In the genomic region with DNA sequence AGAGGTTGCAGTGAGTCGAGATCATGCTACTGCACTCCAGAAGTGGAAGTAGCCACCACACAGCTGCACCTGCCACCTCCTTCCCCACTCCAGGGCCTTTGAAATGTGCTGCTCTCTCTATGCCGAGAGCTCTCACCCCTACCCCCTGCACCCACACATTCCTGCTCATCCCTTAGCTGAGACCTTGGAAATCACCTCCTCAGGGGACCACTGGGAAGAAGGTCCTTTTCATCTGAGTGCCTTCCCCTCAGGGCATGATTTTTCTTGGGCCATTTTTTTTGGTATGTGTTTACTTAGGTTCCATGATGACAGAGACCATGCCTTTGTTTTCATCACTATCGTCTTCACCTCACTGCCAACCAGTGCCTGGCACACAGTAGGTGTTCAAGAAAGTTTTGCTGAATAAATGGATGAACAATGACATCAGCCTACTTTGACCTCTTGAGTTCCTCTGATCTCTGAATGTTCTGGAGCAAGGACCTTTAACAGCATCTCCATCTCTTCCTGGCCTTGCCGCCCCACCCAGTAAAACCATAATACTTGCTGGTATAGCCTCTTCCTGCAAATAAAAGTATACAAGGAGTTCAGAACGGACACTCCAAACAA, we compare ENCODE assay signal across 10 cellular contexts.
DNase-seq lines count a peak whose midpoint lies in the region; ATAC-seq and TF ChIP-seq lines count a peak whose summit lies in the region.
"Had no signal": no experiment of that assay in that cellular context is flagged by ENCODE, and none has a peak within 500 bp of the region (broad histone marks: within the 10 kb centered on the region; RNA-seq: fewer than 3 reads in every experiment).

No MANE protein-coding gene starts in this region.

- H3K4me1 Mint-ChIP-seq in activated CD4-positive, alpha-beta memory T cell treated with anti-CD3 and anti-CD28 coated beads for 36 hours (ENCODE audit: low read depth) = peaks cover 99% of the 10 kb centered on the region

- intact Hi-C loops in activated CD4-positive, alpha-beta memory T cell treated with anti-CD3 and anti-CD28 coated beads for 36 hours (cut with micrococcal nuclease) = no loop called here

- peak overlapping the region; percentile 34 for H3K4me2 ChIP-seq in smooth muscle cell

- H3K36me3 Mint-ChIP-seq in activated CD4-positive, alpha-beta memory T cell treated with anti-CD3 and anti-CD28 coated beads for 36 hours = peaks cover 95% of the 10 kb centered on the region

- peak overlapping the region; percentile 89 for H3K27ac Mint-ChIP-seq in activated CD4-positive, alpha-beta memory T cell treated with anti-CD3 and anti-CD28 coated beads for 36 hours

- H3K27me3 ChIP-seq in foreskin keratinocyte (no peaks in the 10 kb centered on the region), smooth muscle cell (ENCODE audit: low read depth) (no peaks in the 10 kb centered on the region)

- POLR2A ChIA-PET in HEK293 (lab: Yijun Ruan, JAX) = no interaction called here
- POLR2A ChIA-PET in activated CD4-positive, alpha-beta memory T cell treated with anti-CD3 and anti-CD28 coated beads for 36 hours (lab: Charles Lee) = no interaction called here

- H3K27me3 Mint-ChIP-seq in activated CD4-positive, alpha-beta memory T cell treated with anti-CD3 and anti-CD28 coated beads for 36 hours = peaks cover 6% of the 10 kb centered on the region

- peaks cover 17% of the 10 kb centered on the region for H3K4me1 ChIP-seq in HEK293 (ENCODE audit: control insufficient read depth, insufficient read depth, low read length)
- H3K4me1 ChIP-seq in foreskin keratinocyte = peaks cover 64% of the 10 kb centered on the region
- H3K4me1 ChIP-seq in smooth muscle cell (ENCODE audit: low read depth) = peaks cover 28% of the 10 kb centered on the region

- H3K36me3 ChIP-seq in HEK293 (ENCODE audit: control insufficient read depth in 2 of 2, insufficient read depth in 1 of 2, low read length in 2 of 2) = no peaks in the 10 kb centered on the region
- peaks cover 5% of the 10 kb centered on the region for H3K36me3 ChIP-seq in smooth muscle cell (ENCODE audit: low read depth)

- H3K4me3 ChIP-seq in HEK293 (ENCODE audit: low read depth, low read length) (no peak overlapping the region), smooth muscle cell (no peak overlapping the region)

- 79% methylated on average over 5 of the region's 5 CpGs for WGBS in smooth muscle cell (ENCODE audit: low lambda C conversion rate)

- no peak overlapping the region for H2AFZ ChIP-seq in smooth muscle cell (ENCODE audit: low read depth)

- no peak for TF ChIP-seq CTCF in HEK293 (tag by site-specific recombination; IDR thresholded peaks at IDR 0.05)
- no peak for TF ChIP-seq CTCF in foreskin keratinocyte (conservative IDR thresholded peaks at IDR 0.05)
- no peak for TF ChIP-seq CTCF in smooth muscle cell (IDR thresholded peaks at IDR 0.05; ENCODE audit: borderline replicate concordance, insufficient read depth, poor library complexity, severe bottlenecking)

- H3K9me3 Mint-ChIP-seq in activated CD4-positive, alpha-beta memory T cell treated with anti-CD3 and anti-CD28 coated beads for 36 hours = no peaks in the 10 kb centered on the region

- H3K9ac ChIP-seq in smooth muscle cell (ENCODE audit: low read depth) = peak overlapping the region; percentile 56

- H3F3A ChIP-seq in smooth muscle cell (ENCODE audit: low read depth) = peaks cover 29% of the 10 kb centered on the region

- CTCF ChIA-PET in HEK293 (lab: Yijun Ruan, JAX) = interaction anchor here (0.6 to 2.8 kb wide), 2 partner anchors 82 to 96 kb away, joined by 3 to 10 read pairs; no protein-coding TSS in a partner anchor
- CTCF ChIA-PET in activated CD4-positive, alpha-beta memory T cell treated with anti-CD3 and anti-CD28 coated beads for 36 hours (lab: Charles Lee) = interaction anchor here (0.6 kb wide), 1 partner anchor 684 kb away, joined by 3 read pairs; no protein-coding TSS in a partner anchor

- H3K79me2 ChIP-seq in smooth muscle cell (ENCODE audit: low read depth) = peaks cover 57% of the 10 kb centered on the region

- H3K9me3 ChIP-seq in HEK293 (ENCODE audit: control insufficient read depth, insufficient read depth, low read depth, low read length) (no peaks in the 10 kb centered on the region), smooth muscle cell (replicated peaks; ENCODE audit: low read depth) (no peaks in the 10 kb centered on the region)

- ATAC-seq in foreskin keratinocyte (no peak), GM18502 (IDR thresholded peaks at IDR 0.05; ENCODE audit: poor library complexity, unreplicated experiment) (no peak), HG02678 (IDR thresholded peaks at IDR 0.05; ENCODE audit: unreplicated experiment) (no peak)

- H3K4me3 Mint-ChIP-seq in activated CD4-positive, alpha-beta memory T cell treated with anti-CD3 and anti-CD28 coated beads for 36 hours = peak overlapping the region; percentile 21

- H3K27ac ChIP-seq in HEK293 (ENCODE audit: extremely low read depth, low read depth, low read length) (no peak overlapping the region), foreskin keratinocyte (peak overlapping the region; percentile 64), smooth muscle cell (ENCODE audit: low read depth) (peak overlapping the region; percentile 99)

- DNase-seq in activated CD4-positive, alpha-beta memory T cell treated with anti-CD3 and anti-CD28 coated beads for 36 hours = no peak
- DNase-seq in foreskin keratinocyte (no peak), smooth muscle cell (lab: John Stamatoyannopoulos, UW; ENCODE audit: unreplicated experiment) (no peak), UCSD-AML1 (lab: John Stamatoyannopoulos, UW; ENCODE audit: unreplicated experiment) (no peak)
- DNase-seq: activated gamma-delta T cell treated with Interleukin-2 at 50 U/mL for 16 hours, Kasumi-1, SHP77 had no signal

- no peaks in the 10 kb centered on the region for H4K20me1 ChIP-seq in smooth muscle cell (ENCODE audit: low read depth)

TF ChIP-seq in HEK293, 187 proteins besides CTCF, POLR2A, EP300 and RAD21:
- TF ChIP-seq GLIS1 (tag by site-specific recombination; IDR thresholded peaks at IDR 0.05) (peak; percentile 31; the same call in 1 of the 2 replicates), GLI2 (tag by site-specific recombination; IDR thresholded peaks at IDR 0.05; ENCODE audit: borderline replicate concordance, low read depth) (no peak), OSR2 (tag by site-specific recombination; IDR thresholded peaks at IDR 0.05) (0 out of 2 replicates have a peak, but pooled peaks have one; percentile 16)
